In the genomic region with DNA sequence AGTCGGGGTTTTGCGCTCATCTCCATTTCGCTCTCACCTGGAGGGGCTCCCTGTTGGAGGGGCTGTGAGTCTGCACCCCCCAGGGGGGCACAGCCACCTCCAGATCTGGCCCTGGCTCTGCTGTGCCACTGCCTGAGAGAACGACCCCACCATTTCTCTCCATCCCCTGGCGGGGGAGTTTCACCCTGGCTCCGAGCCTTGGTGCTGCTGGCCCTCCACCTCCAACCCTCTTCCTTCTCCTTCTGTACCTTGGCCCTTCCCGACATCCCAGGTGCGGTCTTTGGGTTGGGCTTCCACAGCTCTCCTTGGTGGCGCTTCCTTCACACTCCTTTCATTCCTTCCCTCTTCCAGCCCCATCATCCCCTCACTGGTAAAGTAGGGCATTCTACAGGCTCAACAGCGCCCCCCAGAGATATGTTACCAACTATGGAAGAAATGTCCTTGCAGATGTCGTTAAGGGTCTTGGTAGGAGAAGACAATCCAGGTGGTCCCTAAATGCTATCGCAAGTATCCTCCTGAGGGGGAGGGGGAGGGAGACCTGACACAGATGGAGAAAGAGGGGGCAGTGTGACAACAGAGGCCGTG, we compare ENCODE assay signal across 1 cellular context.
TF ChIP-seq lines count a peak whose summit lies in the region.

No MANE protein-coding gene starts in this region.

TF ChIP-seq in IMR-90, 13 proteins besides CTCF, POLR2A, EP300 and RAD21:
- TF ChIP-seq RFX5 (IDR thresholded peaks at IDR 0.05; ENCODE audit: low read depth, low read length) (no peak), RCOR1 (IDR thresholded peaks at IDR 0.05; ENCODE audit: insufficient replicate concordance, low read length) (no peak), MXI1 (IDR thresholded peaks at IDR 0.05; ENCODE audit: borderline replicate concordance, low read depth, low read length) (no peak), CEBPB (IDR thresholded peaks at IDR 0.05; ENCODE audit: low read depth, low read length) (no peak), MAFK (IDR thresholded peaks at IDR 0.05; ENCODE audit: low read depth, low read length) (no peak), CHD1 (IDR thresholded peaks at IDR 0.05; ENCODE audit: low read depth, low read length) (no peak), SMC3 (IDR thresholded peaks at IDR 0.05; ENCODE audit: low read depth, low read length) (no peak), BHLHE40 (IDR thresholded peaks at IDR 0.05; ENCODE audit: low read depth, low read length) (no peak), NFE2L2 (IDR thresholded peaks at IDR 0.05; ENCODE audit: low read depth, low read length) (no peak), FOS (IDR thresholded peaks at IDR 0.05; ENCODE audit: low read depth, low read length) (no peak), MAZ (IDR thresholded peaks at IDR 0.05; ENCODE audit: borderline replicate concordance, low read depth, low read length) (no peak)
- TF ChIP-seq, protein P1, sequence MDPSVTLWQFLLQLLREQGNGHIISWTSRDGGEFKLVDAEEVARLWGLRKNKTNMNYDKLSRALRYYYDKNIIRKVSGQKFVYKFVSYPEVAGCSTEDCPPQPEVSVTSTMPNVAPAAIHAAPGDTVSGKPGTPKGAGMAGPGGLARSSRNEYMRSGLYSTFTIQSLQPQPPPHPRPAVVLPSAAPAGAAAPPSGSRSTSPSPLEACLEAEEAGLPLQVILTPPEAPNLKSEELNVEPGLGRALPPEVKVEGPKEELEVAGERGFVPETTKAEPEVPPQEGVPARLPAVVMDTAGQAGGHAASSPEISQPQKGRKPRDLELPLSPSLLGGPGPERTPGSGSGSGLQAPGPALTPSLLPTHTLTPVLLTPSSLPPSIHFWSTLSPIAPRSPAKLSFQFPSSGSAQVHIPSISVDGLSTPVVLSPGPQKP (IDR thresholded peaks at IDR 0.05; ENCODE audit: borderline replicate concordance, low read depth, low read length), result no peak
- TF ChIP-seq, protein P2, sequence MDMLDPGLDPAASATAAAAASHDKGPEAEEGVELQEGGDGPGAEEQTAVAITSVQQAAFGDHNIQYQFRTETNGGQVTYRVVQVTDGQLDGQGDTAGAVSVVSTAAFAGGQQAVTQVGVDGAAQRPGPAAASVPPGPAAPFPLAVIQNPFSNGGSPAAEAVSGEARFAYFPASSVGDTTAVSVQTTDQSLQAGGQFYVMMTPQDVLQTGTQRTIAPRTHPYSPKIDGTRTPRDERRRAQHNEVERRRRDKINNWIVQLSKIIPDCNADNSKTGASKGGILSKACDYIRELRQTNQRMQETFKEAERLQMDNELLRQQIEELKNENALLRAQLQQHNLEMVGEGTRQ (IDR thresholded peaks at IDR 0.05; ENCODE audit: low read depth, low read length), result no peak
